Comparison of ENCODE assay signal across 8 cellular contexts in the genomic region with DNA sequence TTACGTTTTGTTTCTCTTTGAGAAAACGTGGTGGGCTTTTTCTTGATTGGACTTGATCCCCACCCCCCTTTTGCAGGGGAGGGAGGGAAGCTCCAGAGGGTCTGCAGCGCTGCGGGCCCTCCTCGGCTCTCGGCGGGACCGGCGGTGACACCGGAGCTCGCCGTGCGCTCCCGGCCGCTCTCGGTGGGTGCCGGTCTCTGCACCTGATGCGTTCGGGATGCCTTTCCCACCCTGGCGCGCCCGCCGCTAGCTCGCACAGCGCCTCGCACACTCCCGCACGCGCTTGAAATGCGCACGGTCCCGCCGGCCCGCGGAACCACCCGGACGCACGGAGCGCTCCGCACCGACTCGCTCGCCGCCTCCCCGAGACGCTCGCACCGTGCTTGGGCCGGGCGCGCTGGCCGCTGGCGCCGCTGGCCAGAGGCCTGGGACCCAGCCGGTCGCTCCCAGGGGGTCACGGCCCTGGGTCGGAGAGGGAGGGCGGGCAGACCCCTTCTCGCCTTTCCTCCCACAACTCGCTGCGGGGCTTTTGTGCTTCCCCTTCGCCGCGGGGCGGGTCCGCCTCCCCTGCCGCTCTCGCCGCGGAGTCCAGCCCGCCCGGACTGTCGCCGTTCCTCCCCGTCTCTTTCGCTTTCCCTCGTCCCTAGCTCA. TPM values are rescaled to one million over a fixed set of nuclear protein-coding genes. Genes with fewer than 3 reads are reported as not detected.
DNase-seq lines count a peak whose midpoint lies in the region; ATAC-seq and TF ChIP-seq lines count a peak whose summit lies in the region.

No MANE protein-coding gene starts in this region.

- peak overlapping the region; percentile 94 for H3K4me2 ChIP-seq in smooth muscle cell

- POLR2A ChIA-PET in CD4-positive, alpha-beta memory T cell (lab: Charles Lee; ENCODE audit: partially characterized antibody) = interaction anchor here (1.0 to 3.6 kb wide), 14 partner anchors 12 to 200 kb away, joined by 3 to 25 read pairs (median 6); no protein-coding TSS in a partner anchor

- DNase-seq in CD4-positive, alpha-beta memory T cell = no peak
- DNase-seq in NCI-H526 treated with DMSO at 0.1 percent for 48 hours (lab: John Stamatoyannopoulos, UW) (peak; percentile 65), brain microvascular endothelial cell (no peak), immature natural killer cell (peak in 2 of 3 donors; percentile 54 to 58), smooth muscle cell (lab: John Stamatoyannopoulos, UW; ENCODE audit: unreplicated experiment) (no peak), AG08396 (ENCODE audit: low spot score) (no peak), LoVo (ENCODE audit: low spot score) (no peak)

- peak overlapping the region; percentile 61 for H2AFZ ChIP-seq in smooth muscle cell (ENCODE audit: low read depth)

- H3K9me3 Mint-ChIP-seq in CD4-positive, alpha-beta memory T cell = no peaks in the 10 kb centered on the region
- H3K9me3 Mint-ChIP-seq in immature natural killer cell = no peaks in the 10 kb centered on the region

- H4K20me1 ChIP-seq in smooth muscle cell (ENCODE audit: low read depth) = no peaks in the 10 kb centered on the region

- H3K9me3 ChIP-seq in CD4-positive, alpha-beta memory T cell (ENCODE audit: control insufficient read depth in 1 of 2, low read length in 2 of 2) = no peaks in the 10 kb centered on the region
- H3K9me3 ChIP-seq in smooth muscle cell (replicated peaks; ENCODE audit: low read depth) = no peaks in the 10 kb centered on the region

- peak overlapping the region; percentile 43 for H3K27ac ChIP-seq in CD4-positive, alpha-beta memory T cell (ENCODE audit: low read depth, low read length)
- no peak overlapping the region for H3K27ac ChIP-seq in brain microvascular endothelial cell
- no peak overlapping the region for H3K27ac ChIP-seq in smooth muscle cell (ENCODE audit: low read depth)

- H3K4me3 ChIP-seq in CD4-positive, alpha-beta memory T cell (ENCODE audit: low read length in 2 of 2) = peak overlapping the region in 1 of 2 donors; percentile 57
- H3K4me3 ChIP-seq in brain microvascular endothelial cell (ENCODE audit: low read depth, low read length) (peak overlapping the region; percentile 64), smooth muscle cell (peak overlapping the region; percentile 74)

- H3K36me3 ChIP-seq in CD4-positive, alpha-beta memory T cell (ENCODE audit: insufficient read depth, low read length) = no peaks in the 10 kb centered on the region
- H3K36me3 ChIP-seq in brain microvascular endothelial cell (replicated peaks) = no peaks in the 10 kb centered on the region
- H3K36me3 ChIP-seq in smooth muscle cell (ENCODE audit: low read depth) = no peaks in the 10 kb centered on the region

- H3F3A ChIP-seq in smooth muscle cell (ENCODE audit: low read depth) = no peaks in the 10 kb centered on the region

- peaks cover 0 to 6% of the 10 kb centered on the region in 2 donors for H3K36me3 Mint-ChIP-seq in CD4-positive, alpha-beta memory T cell
- H3K36me3 Mint-ChIP-seq in immature natural killer cell = peaks cover 12 to 17% (median 16%) of the 10 kb centered on the region in 3 donors

- no peak overlapping the region for H3K9ac ChIP-seq in smooth muscle cell (ENCODE audit: low read depth)

- in situ Hi-C loops in brain microvascular endothelial cell (cut with HindIII; ENCODE audit: low pct_ligation_motif_present, low sequenced_read_pairs) = no loop called here

- peaks cover 5 to 41% (median 21%) of the 10 kb centered on the region in 4 donors for H3K4me1 Mint-ChIP-seq in CD4-positive, alpha-beta memory T cell
- peaks cover 48 to 56% of the 10 kb centered on the region in 2 donors for H3K4me1 Mint-ChIP-seq in immature natural killer cell

- H3K4me1 ChIP-seq in CD4-positive, alpha-beta memory T cell (ENCODE audit: insufficient read depth, low read length) = peaks cover 17% of the 10 kb centered on the region
- peaks cover 32% of the 10 kb centered on the region for H3K4me1 ChIP-seq in smooth muscle cell (ENCODE audit: low read depth)

- peaks cover 16% of the 10 kb centered on the region for H3K27me3 ChIP-seq in CD4-positive, alpha-beta memory T cell (ENCODE audit: insufficient read depth, low read length)
- H3K27me3 ChIP-seq in brain microvascular endothelial cell (replicated peaks) = peaks cover 61% of the 10 kb centered on the region
- H3K27me3 ChIP-seq in smooth muscle cell (ENCODE audit: low read depth) = peaks cover 98% of the 10 kb centered on the region

- no peak for ATAC-seq in GM18907 (IDR thresholded peaks at IDR 0.05; ENCODE audit: unreplicated experiment)

- no peak for TF ChIP-seq CTCF in brain microvascular endothelial cell (IDR thresholded peaks at IDR 0.05; ENCODE audit: low read depth, low read length, missing control alignments)
- TF ChIP-seq CTCF in smooth muscle cell (IDR thresholded peaks at IDR 0.05; ENCODE audit: borderline replicate concordance, insufficient read depth, poor library complexity, severe bottlenecking) = no peak

- H3K4me3 Mint-ChIP-seq in CD4-positive, alpha-beta memory T cell = peak overlapping the region; percentile 87 to 95 (median 92)
- peak overlapping the region; percentile 97 to 99 (median 98) for H3K4me3 Mint-ChIP-seq in immature natural killer cell

- WGBS in smooth muscle cell (ENCODE audit: low lambda C conversion rate) = under 1% methylated on average over 38 of the region's 78 CpGs

- H3K27ac Mint-ChIP-seq in CD4-positive, alpha-beta memory T cell = peak overlapping the region; percentile 35 to 87 (median 77)
- H3K27ac Mint-ChIP-seq in immature natural killer cell = peak overlapping the region; percentile 96 to 100 (median 98)

- H3K27me3 Mint-ChIP-seq in CD4-positive, alpha-beta memory T cell = peaks cover 1 to 8% of the 10 kb centered on the region in 2 donors
- peaks cover 22 to 35% (median 23%) of the 10 kb centered on the region in 3 donors for H3K27me3 Mint-ChIP-seq in immature natural killer cell (ENCODE audit: low read depth in 3 of 3)

- CTCF ChIA-PET in CD4-positive, alpha-beta memory T cell (lab: Charles Lee; ENCODE audit: partially characterized antibody) = interaction anchor here (0.7 to 6.1 kb wide), 19 partner anchors 10 to 201 kb away, joined by 3 to 66 read pairs (median 5); no protein-coding TSS in a partner anchor

- no peaks in the 10 kb centered on the region for H3K79me2 ChIP-seq in smooth muscle cell (ENCODE audit: low read depth)

- intact Hi-C loops in CD4-positive, alpha-beta memory T cell (cut with micrococcal nuclease) = loop anchor here (1.0 kb wide), 1 partner anchor 17 kb away; no protein-coding TSS in a partner anchor

RNA-seq across cellular contexts. Expression of gene ZBTB16, which starts 1.0 kb away (rescaled TPM):
- 1 to 10 TPM; 5.6 to 8.2 TPM for total RNA-seq in CD4-positive, alpha-beta memory T cell
- 10 to 100 TPM in 1 of 2 donors, 1 to 10 TPM in 1; 9.0 to 28.4 TPM for polyA plus RNA-seq in CD4-positive, alpha-beta memory T cell
- polyA plus RNA-seq in immature natural killer cell (100 to 1,000 TPM in 1 of 3 donors, 10 to 100 TPM in 2; 90.4 to 197 (median 92.5) TPM), smooth muscle cell (0.50 TPM in 1 of 2 replicates, not detected in the other)
- not detected in 2 replicates for total RNA-seq in smooth muscle cell

Comparison
In these comparisons a context has a peak if more than half of its experiments do, and no peak if none do; other contexts are left out.
1. DNase-seq: peak in NCI-H526 treated with DMSO at 0.1 percent for 48 hours (single experiment) and immature natural killer cell (2 of 3); none in CD4-positive, alpha-beta memory T cell (0 of 5), brain microvascular endothelial cell (single experiment), smooth muscle cell (single experiment), AG08396 (single experiment) and LoVo (single experiment).